Comparison of ENCODE assay signal across 23 cellular contexts in the genomic region with DNA sequence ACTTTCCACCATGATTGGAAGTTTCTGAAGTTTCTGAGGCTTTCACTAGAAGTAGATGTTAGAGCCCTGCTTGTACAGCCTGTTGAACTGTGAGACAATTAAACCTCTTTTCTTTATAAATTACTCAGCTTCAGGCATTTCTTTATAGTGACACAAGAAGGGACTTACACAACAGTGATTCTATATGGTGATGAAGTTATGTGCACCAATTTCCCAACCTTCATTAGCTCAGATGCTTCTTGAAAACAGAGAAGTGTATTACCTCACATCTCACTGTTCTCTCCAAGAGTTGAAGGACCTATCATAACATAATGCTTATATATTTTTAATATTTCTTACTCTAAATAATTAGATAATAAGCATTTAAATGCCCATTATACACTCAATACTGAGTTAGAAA.
"Had no signal": no experiment of that assay in that cellular context is flagged by ENCODE, and none has a peak within 500 bp of the region (broad histone marks: within the 10 kb centered on the region; RNA-seq: fewer than 3 reads in every experiment).

No MANE protein-coding gene starts in this region.

- H3K9ac ChIP-seq: KMS-11 had no signal

- H3K27me3 ChIP-seq: MG63, SJSA1 had no signal

- H3K27ac ChIP-seq: KMS-11, SJSA1, SK-N-MC had no signal

- H3K4me3 ChIP-seq: K562, MG63, SJSA1, SK-N-MC had no signal

- H3K27ac Mint-ChIP-seq: IgD-negative memory B cell had no signal

- H3K27me3 Mint-ChIP-seq: IgD-negative memory B cell had no signal

- H3K4me2 ChIP-seq: KMS-11 had no signal

- H3K4me1 ChIP-seq: SJSA1 had no signal

- ATAC-seq: HepG2, K562 had no signal

- DNase-seq: MG63, NCI-H1092, NCI-H1105 treated with DMSO at 0.1 percent for 48 hours, NCI-H1417 treated with DMSO at 0.1 percent for 48 hours, NCI-H187, NCI-H2029, NCI-H2081 treated with DMSO at 0.1 percent for 48 hours, NCI-H2171, NCI-H226, NCI-H446, NCI-H510A, NCI-H524 treated with DMSO at 0.1 percent for 48 hours, NCI-H69, NCI-H774, Right ventricle myocardium superior, RPMI8226, SIG-M5 had no signal

- H3K36me3 Mint-ChIP-seq: IgD-negative memory B cell had no signal

- H3K4me3 Mint-ChIP-seq: IgD-negative memory B cell had no signal

- H3K36me3 ChIP-seq: MG63, SJSA1 had no signal

- H3K9me3 ChIP-seq: SJSA1 had no signal
